8 cellular contexts compared by ENCODE assay signal in the genomic region with DNA sequence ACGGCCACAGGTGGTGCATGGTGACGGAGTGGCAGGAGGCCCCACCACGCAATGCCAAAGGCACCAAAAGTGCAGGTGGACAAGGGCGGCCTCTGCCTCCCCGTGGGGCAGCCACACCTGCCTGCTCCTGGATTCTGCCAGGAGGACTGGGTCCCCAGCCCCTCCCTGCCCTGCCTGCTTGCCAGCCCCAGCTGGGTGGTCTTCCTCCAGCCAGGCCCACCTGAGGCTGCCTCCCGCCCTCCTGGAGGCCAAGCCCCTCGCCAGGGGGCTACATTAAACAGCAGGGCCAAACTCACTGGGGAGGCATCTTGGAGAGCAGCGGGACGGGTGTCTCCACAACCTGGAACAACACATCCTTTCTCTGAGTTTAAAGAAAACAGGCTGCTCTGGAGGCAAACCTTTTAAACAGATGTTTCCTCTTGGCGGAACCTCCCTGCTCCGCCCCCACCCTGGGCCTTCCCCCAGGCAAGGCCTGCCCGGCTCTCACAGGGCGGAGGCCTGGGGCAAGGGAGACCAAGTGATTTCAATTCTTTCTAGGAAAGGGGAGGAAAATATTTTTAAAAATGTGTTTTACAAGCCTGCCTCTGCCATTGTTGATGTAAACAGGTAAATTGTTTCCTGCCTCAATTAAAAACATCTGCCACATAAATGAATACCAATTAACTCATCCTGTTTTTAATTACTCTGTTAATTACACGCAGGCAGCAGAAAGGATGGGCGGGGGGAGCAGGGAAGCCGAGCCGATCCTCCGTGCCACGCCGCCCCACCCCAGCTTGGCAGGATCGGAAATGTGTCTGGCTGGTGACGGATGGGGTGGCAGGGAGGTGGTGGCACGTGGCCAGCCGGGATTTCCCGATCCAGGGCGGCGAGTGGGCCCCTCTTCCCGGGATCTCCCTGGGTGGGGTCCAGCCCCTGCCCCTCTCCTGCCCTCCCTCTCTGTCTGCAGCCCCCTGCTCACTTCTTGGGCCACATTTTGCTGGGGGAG. TPM values are rescaled to one million over a fixed set of nuclear protein-coding genes. Genes with fewer than 3 reads are reported as not detected.
DNase-seq lines count a peak whose midpoint lies in the region; ATAC-seq, FAIRE-seq and TF ChIP-seq lines count a peak whose summit lies in the region.

No MANE protein-coding gene starts in this region.

- TF ChIP-seq EP300 in GM12878 (IDR thresholded peaks at IDR 0.05; ENCODE audit: borderline replicate concordance in 1 of 2, control insufficient read depth in 1 of 2, low read depth in 2 of 2, low read length in 2 of 2), result no peak

- H3K79me2 ChIP-seq in GM12878 (ENCODE audit: control insufficient read depth, insufficient read depth, low read length), result peaks cover 3% of the 10 kb centered on the region

- CTCF ChIA-PET in BJ (lab: Yijun Ruan, JAX), result interaction anchor here (1.0 kb wide), 1 partner anchor 63 kb away, joined by 3 read pairs; no protein-coding TSS in a partner anchor
- CTCF ChIA-PET in GM12878 (lab: Yijun Ruan, JAX), result no interaction called here

- FAIRE-seq in GM12878 (lab: Jason Lieb, UNC), result no peak

- SMC1A ChIA-PET in GM12878 (lab: Charles Lee; ENCODE audit: uncharacterized antibody, unreplicated experiment), result no interaction called here

- DNase-seq in BJ (ENCODE audit: low read depth) (peak; percentile 50), GM12878 (ENCODE audit: low read depth, low spot score) (no peak), lung microvascular endothelial cell (ENCODE audit: low read depth in 2 of 2) (peak; percentile 76 to 87)
- DNase-seq in NK-92 treated with Interleukin-12 subunit alpha and Interleukin-12 subunit beta, amount 100 ng/mL, for 24 hours (lab: John Stamatoyannopoulos, UW), result no peak

- in situ Hi-C loops in GM12878 (cut with MboI), result no loop called here

- H3K36me3 ChIP-seq in BJ (ENCODE audit: control insufficient read depth, insufficient read depth, low read length) (no peaks in the 10 kb centered on the region), GM12878 (ENCODE audit: control insufficient read depth in 2 of 2, insufficient read depth in 2 of 2, low read length in 1 of 2) (peaks cover 2 to 3% of the 10 kb centered on the region in 2 experiments; a peak in 2 of 4 replicates)

- WGBS in GM12878 (ENCODE audit: insufficient coverage, insufficient replicate concordance, low lambda C conversion rate, missing lambda C conversion rate), result 46% methylated on average over 27 of the region's 28 CpGs

- peak overlapping the region; percentile 3; the same call in 1 of the 2 replicates for H3K4me2 ChIP-seq in GM12878 (ENCODE audit: control insufficient read depth, insufficient read depth)

- no TSS peak for BruUV-seq in GM12878 (replicated peaks; lab: Mats Ljungman, UMichigan)

- TF ChIP-seq POLR2A in GM12878 (IDR thresholded peaks at IDR 0.05; ENCODE audit: low read depth, low read length), result 0 out of 2 replicates have a peak, but pooled peaks have one; percentile 1

- TF ChIP-seq RAD21 in GM12878 (IDR thresholded peaks at IDR 0.05; ENCODE audit: insufficient read depth, low read depth, low read length), result no peak

- peak overlapping the region; percentile 16 for H3K27ac ChIP-seq in GM12878 (ENCODE audit: control insufficient read depth, insufficient read depth)

- TF ChIP-seq CTCF in BJ (IDR thresholded peaks at IDR 0.05; ENCODE audit: insufficient read depth, low read depth, low read length) (no peak), GM12878 (IDR thresholded peaks at IDR 0.05 in 2 of 3, conservative IDR thresholded peaks at IDR 0.05 in 1 of 3; ENCODE audit: control insufficient read depth in 2 of 3, extremely low read depth in 1 of 3, insufficient read depth in 1 of 3, low read depth in 3 of 3, low read length in 3 of 3) (no peak)

- ATAC-seq in HG02973 (IDR thresholded peaks at IDR 0.05; ENCODE audit: unreplicated experiment) (peak; percentile 47), GM12878 (peak; percentile 61), GM18520 (IDR thresholded peaks at IDR 0.05; ENCODE audit: unreplicated experiment) (no peak), HG03097 (IDR thresholded peaks at IDR 0.05; ENCODE audit: low FRiP score, unreplicated experiment) (no peak), GM21786 (IDR thresholded peaks at IDR 0.05; ENCODE audit: unreplicated experiment) (no peak)

- RAD21 ChIA-PET in GM12878 (lab: Charles Lee; ENCODE audit: unreplicated experiment), result no interaction called here

- peaks cover 3% of the 10 kb centered on the region; the same call in 1 of the 2 replicates for H4K20me1 ChIP-seq in GM12878 (ENCODE audit: control insufficient read depth, insufficient read depth)

- H3K9ac ChIP-seq in GM12878 (ENCODE audit: control insufficient read depth, insufficient read depth, low read length), result peak overlapping the region; percentile 10; the same call in 1 of the 2 replicates

- POLR2A ChIA-PET in BJ (lab: Charles Lee), result no interaction called here
- POLR2A ChIA-PET in GM12878 (lab: Charles Lee), result interaction anchor here (0.6 kb wide), 1 partner anchor 1144 kb away, joined by 3 read pairs; no protein-coding TSS in a partner anchor

- peaks cover 20% of the 10 kb centered on the region for H3K4me1 ChIP-seq in GM12878 (ENCODE audit: control insufficient read depth, insufficient read depth, low read length)

- H3K4me3 ChIP-seq in BJ (ENCODE audit: low read depth, low read length) (no peak overlapping the region), GM12878 (no peak overlapping the region)

- H3K27me3 ChIP-seq in BJ (ENCODE audit: control insufficient read depth, insufficient read depth, low read length) (no peaks in the 10 kb centered on the region; the same call in 1 of the 2 replicates), GM12878 (replicated peaks in 1 of 2; ENCODE audit: control insufficient read depth in 2 of 2, insufficient read depth in 2 of 2, low read length in 1 of 2) (no peaks in the 10 kb centered on the region)

- no peak overlapping the region; the same call in 1 of the 2 replicates for H2AFZ ChIP-seq in GM12878 (ENCODE audit: control insufficient read depth, low read depth, low read length)

- no peaks in the 10 kb centered on the region for H3K9me3 ChIP-seq in GM12878 (replicated peaks; ENCODE audit: control insufficient read depth, insufficient read depth, low read length)

- intact Hi-C loops in GM12878 (cut with micrococcal nuclease; ENCODE audit: unreplicated experiment), result loop anchor here (5.0 kb wide), 1 partner anchor 64 kb away; the partner anchor contains the start of genes GALNS and TRAPPC2L

TF ChIP-seq in GM12878, 131 proteins besides CTCF, POLR2A, EP300 and RAD21 (continues in another document):
- TF ChIP-seq EGR1 (IDR thresholded peaks at IDR 0.05; ENCODE audit: borderline replicate concordance in 1 of 2, low read depth in 2 of 2, low read length in 2 of 2), result peak in 1 of 2 experiments; percentile 80; a peak in 2 of 3 replicates
- TF ChIP-seq, protein P1, sequence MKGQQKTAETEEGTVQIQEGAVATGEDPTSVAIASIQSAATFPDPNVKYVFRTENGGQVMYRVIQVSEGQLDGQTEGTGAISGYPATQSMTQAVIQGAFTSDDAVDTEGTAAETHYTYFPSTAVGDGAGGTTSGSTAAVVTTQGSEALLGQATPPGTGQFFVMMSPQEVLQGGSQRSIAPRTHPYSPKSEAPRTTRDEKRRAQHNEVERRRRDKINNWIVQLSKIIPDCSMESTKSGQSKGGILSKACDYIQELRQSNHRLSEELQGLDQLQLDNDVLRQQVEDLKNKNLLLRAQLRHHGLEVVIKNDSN (IDR thresholded peaks at IDR 0.05; ENCODE audit: borderline replicate concordance, extremely low read length, insufficient read depth, low read depth, low read length), result peak; percentile 46

RNA-seq across cellular contexts. Expression of gene PABPN1L, which starts 54.5 kb away (rescaled TPM):
- polyA plus RNA-seq in BJ (2011; rRNA removed), result not detected in 2 replicates
- not detected in 2 replicates for polyA minus RNA-seq in BJ (2011; rRNA and poly(A)+ RNA removed)
- not detected in 2 replicates for total RNA-seq in GM12878 (2013; cell fraction: nucleolus; rRNA removed)
- not detected in 2 replicates for total RNA-seq in GM12878 (2014; rRNA removed)
- not detected in 2 replicates for total RNA-seq in GM12878 (2014; rRNA removed; fragmentation: Illumina TruSeq; extraction: Trizol)
- not detected in 2 replicates for total RNA-seq in GM12878 (2021)
- polyA plus RNA-seq in GM12878 (2011; ENCODE audit: low read depth), result not detected
- not detected in 2 replicates for polyA plus RNA-seq in GM12878 (2011; rRNA removed)
- not detected in 2 replicates for polyA plus RNA-seq in GM12878 (2011; cell fraction: cytosol; rRNA removed)
- polyA plus RNA-seq in GM12878 (2011; cell fraction: nucleus; rRNA removed), result 0.19 and 0.50 TPM in 2 replicates
- polyA plus RNA-seq in GM12878 (2012), result 0.14 and 0.16 TPM in 2 replicates
- not detected in 2 replicates for polyA plus RNA-seq in GM12878 (2014; fragmentation: Illumina TruSeq; extraction: Trizol)
- not detected for polyA plus RNA-seq in GM12878 (2014; fragmentation: Nextera tagmentation; extraction: Ambion mirVana)
- 0.06 TPM in 1 of 2 replicates, not detected in the other for polyA plus RNA-seq in GM12878 (2014; rRNA removed)
- not detected for polyA plus RNA-seq in GM12878 (2016; fragmentation: Nextera tagmentation; extraction: Ambion mirVana)
- not detected in 2 replicates for polyA minus RNA-seq in GM12878 (2011; rRNA and poly(A)+ RNA removed)
- not detected in 2 replicates for polyA minus RNA-seq in GM12878 (2011; cell fraction: cytosol; rRNA and poly(A)+ RNA removed)
- not detected in 2 replicates for polyA minus RNA-seq in GM12878 (2011; cell fraction: nucleus; rRNA and poly(A)+ RNA removed)
- not detected in 2 replicates for total RNA-seq in lung microvascular endothelial cell

RNA-seq across cellular contexts. Expression of gene CBFA2T3, which starts 56.1 kb away (rescaled TPM):
- polyA plus RNA-seq in BJ (2011; rRNA removed) (not detected in 2 replicates), GM12878 (2011; rRNA removed) (0.75 and 1.6 TPM in 2 replicates), GM12878 (2014; fragmentation: Illumina TruSeq; extraction: Trizol) (5.6 and 6.6 TPM in 2 replicates), GM12878 (2014; fragmentation: Nextera tagmentation; extraction: Ambion mirVana) (1 to 10 TPM in 1 of 2 experiments, under 1 TPM in 1; 0.69 to 1.5 TPM), GM12878 (2014; rRNA removed) (10.2 and 15.6 TPM in 2 replicates), GM12878 (2016; fragmentation: Nextera tagmentation; extraction: Ambion mirVana) (10 to 100 TPM; 14.2 to 14.9 TPM)
- polyA minus RNA-seq in BJ (2011; rRNA and poly(A)+ RNA removed), result not detected in 2 replicates
- 44.9 and 56.6 TPM in 2 replicates for total RNA-seq in GM12878 (2013; cell fraction: nucleolus; rRNA removed)
- total RNA-seq in GM12878 (2014; rRNA removed) (2.3 and 2.8 TPM in 2 replicates), GM12878 (2014; rRNA removed; fragmentation: Illumina TruSeq; extraction: Trizol) (1.3 and 1.5 TPM in 2 replicates), GM12878 (2021) (35.4 and 42.6 TPM in 2 replicates), lung microvascular endothelial cell (not detected in 2 replicates)
- polyA plus RNA-seq in GM12878 (2011; ENCODE audit: low read depth), result 4.5 TPM
- 1.8 and 2.5 TPM in 2 replicates for polyA plus RNA-seq in GM12878 (2011; cell fraction: cytosol; rRNA removed)
- 18.7 and 22.6 TPM in 2 replicates for polyA plus RNA-seq in GM12878 (2011; cell fraction: nucleus; rRNA removed)
- polyA plus RNA-seq in GM12878 (2012), result 12.9 and 17.4 TPM in 2 replicates
- 1.7 and 7.0 TPM in 2 replicates for polyA minus RNA-seq in GM12878 (2011; rRNA and poly(A)+ RNA removed)
- polyA minus RNA-seq in GM12878 (2011; cell fraction: cytosol; rRNA and poly(A)+ RNA removed), result 4.5 and 5.3 TPM in 2 replicates
- polyA minus RNA-seq in GM12878 (2011; cell fraction: nucleus; rRNA and poly(A)+ RNA removed), result 4.8 and 7.7 TPM in 2 replicates

Comparison
In these comparisons a context has a peak if more than half of its experiments do, and no peak if none do; other contexts are left out.
1. DNase-seq: peak in BJ (single experiment) and lung microvascular endothelial cell (2 of 2); none in GM12878 (single experiment) and NK-92 treated with Interleukin-12 subunit alpha and Interleukin-12 subunit beta, amount 100 ng/mL, for 24 hours (single experiment).
2. ATAC-seq: peak in HG02973 (single experiment) and GM12878 (single experiment); none in GM18520 (single experiment), HG03097 (single experiment) and GM21786 (single experiment).